ENCODE assay signal across 20 cellular contexts in genomic region chr5:72144762-72145161, GRCh38. TPM values are rescaled to one million over a fixed set of nuclear protein-coding genes. Genes with fewer than 3 reads are reported as not detected.
A peak's percentile ranks its signal among the peaks of the same experiment; 100 is the strongest.
DNase-seq lines count a peak whose midpoint lies in the region; ATAC-seq and TF ChIP-seq lines count a peak whose summit lies in the region.
"Had no signal": no experiment of that assay in that cellular context is flagged by ENCODE, and none has a peak within 500 bp of the region (broad histone marks: within the 10 kb centered on the region; RNA-seq: fewer than 3 reads in every experiment).

No MANE protein-coding gene starts in this region.

- H3K36me3 Mint-ChIP-seq in HFFc6 (ENCODE audit: low read depth) (peaks cover 61% of the 10 kb centered on the region), mesothelial cell of epicardium (peaks cover 3% of the 10 kb centered on the region)
- H3K36me3 Mint-ChIP-seq: activated naive CD4-positive, alpha-beta T cell treated with anti-CD3 and anti-CD28 coated beads, Interleukin-2, amount 50 U/mL, for 24 hours had no signal

- peak overlapping the region; percentile 83 for H3K27ac ChIP-seq in caudate nucleus (ENCODE audit: low read depth, low read length)

- H3K4me1 Mint-ChIP-seq in HFFc6 (ENCODE audit: low read depth): peaks cover 74% of the 10 kb centered on the region
- peaks cover 52% of the 10 kb centered on the region for H3K4me1 Mint-ChIP-seq in mesothelial cell of epicardium
- H3K4me1 Mint-ChIP-seq: activated naive CD4-positive, alpha-beta T cell treated with anti-CD3 and anti-CD28 coated beads, Interleukin-2, amount 50 U/mL, for 24 hours; B cell had no signal

- DNase-seq in HFFc6: no peak
- peak in 19 of 61 donors; percentile 6 to 56 (median 26) for DNase-seq in caudate nucleus (lab: John Stamatoyannopoulos, UW)
- no peak for DNase-seq in mesothelial cell of epicardium (ENCODE audit: low spot score in 2 of 2, unreplicated experiment in 2 of 2)
- DNase-seq in superior temporal gyrus (ENCODE audit: extremely low spot score): peak; percentile 77
- no peak for DNase-seq in NCI-H774 (lab: John Stamatoyannopoulos, UW)
- DNase-seq in COR-L47 (lab: John Stamatoyannopoulos, UW): no peak
- DNase-seq: activated CD4-positive, alpha-beta T cell treated with anti-CD3 and anti-CD28 coated beads for 4 hours; activated T-cell treated with anti-CD3 and anti-CD28 coated beads for 4 hours; central memory CD4-positive, alpha-beta T cell; NCI-H187 treated with DMSO at 0.1 percent for 48 hours; NCI-H524; SIG-M5; stimulated activated naive CD4-positive, alpha-beta T cell; T-helper 9 cell had no signal

- H3K9me3 Mint-ChIP-seq in HFFc6: no peaks in the 10 kb centered on the region
- no peaks in the 10 kb centered on the region for H3K9me3 Mint-ChIP-seq in mesothelial cell of epicardium
- H3K9me3 Mint-ChIP-seq: activated naive CD4-positive, alpha-beta T cell treated with anti-CD3 and anti-CD28 coated beads, Interleukin-2, amount 50 U/mL, for 24 hours had no signal

- H3K27ac Mint-ChIP-seq in HFFc6 (peak overlapping the region; percentile 27; the same call in 1 of the 2 replicates), mesothelial cell of epicardium (peak overlapping the region; percentile 28)
- H3K27ac Mint-ChIP-seq: activated naive CD4-positive, alpha-beta T cell treated with anti-CD3 and anti-CD28 coated beads, Interleukin-2, amount 50 U/mL, for 24 hours; B cell had no signal

- H3K4me3 Mint-ChIP-seq in HFFc6 (no peak overlapping the region), mesothelial cell of epicardium (no peak overlapping the region)
- H3K4me3 Mint-ChIP-seq: activated naive CD4-positive, alpha-beta T cell treated with anti-CD3 and anti-CD28 coated beads, Interleukin-2, amount 50 U/mL, for 24 hours; B cell had no signal

- no peak for TF ChIP-seq CTCF in HFFc6 (IDR thresholded peaks at IDR 0.05)
- no peak for TF ChIP-seq CTCF in mesothelial cell of epicardium (IDR thresholded peaks at IDR 0.05; ENCODE audit: unreplicated experiment)

- H3K27me3 Mint-ChIP-seq in HFFc6 (ENCODE audit: insufficient read depth) (no peaks in the 10 kb centered on the region; the same call in 1 of the 2 replicates), mesothelial cell of epicardium (ENCODE audit: low read depth) (no peaks in the 10 kb centered on the region)

- ATAC-seq in HG03469 (IDR thresholded peaks at IDR 0.05; ENCODE audit: unreplicated experiment) (no peak), GM21619 (IDR thresholded peaks at IDR 0.05; ENCODE audit: unreplicated experiment) (no peak)
- ATAC-seq: HCT116, HepG2 had no signal

RNA-seq across cellular contexts. Expression of gene MAP1B, which starts 37.5 kb away (rescaled TPM):
- 100 to 1,000 TPM; 164 to 272 (median 235) TPM for total RNA-seq in HFFc6 (2021; fragmentation: NEBNext Ultra II Directional; extraction: Animal tissue kit (Norgen Biotek cat#: 25700))
- total RNA-seq in mesothelial cell of epicardium: 60.8 to 61.2 TPM (median 61.0 TPM) in 3 replicates
